Comparison of ENCODE assay signal across 1 cellular context in genomic region chr15:64695571-64695992, GRCh38.
TF ChIP-seq lines count a peak whose summit lies in the region.

No MANE protein-coding gene starts in this region.

TF ChIP-seq in GM23338, 12 proteins besides CTCF, POLR2A, EP300 and RAD21 (continued from another document):
- TF ChIP-seq REST (IDR thresholded peaks at IDR 0.05; ENCODE audit: unreplicated experiment), result no peak
